Comparison of ENCODE assay signal across 1 cellular context in the genomic region with DNA sequence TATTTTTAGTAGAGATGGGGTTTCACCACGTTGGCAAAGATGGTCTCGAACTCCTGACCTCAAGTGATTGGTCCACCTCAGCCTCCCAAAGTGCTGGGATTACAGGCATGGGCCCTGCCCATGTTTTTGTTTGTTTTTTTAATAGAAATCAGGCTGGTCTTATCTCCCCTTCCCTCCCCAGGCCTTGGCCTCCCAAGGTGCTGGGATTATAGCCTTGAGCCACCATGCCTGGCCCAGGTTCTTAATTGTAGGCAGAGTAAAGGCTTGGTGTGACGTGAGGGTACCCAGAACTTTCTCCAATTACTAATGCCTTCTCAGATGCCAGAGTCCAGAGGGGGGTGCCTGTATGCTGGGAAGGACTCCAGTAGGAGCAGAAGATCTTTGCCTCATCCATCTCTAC.
TF ChIP-seq lines count a peak whose summit lies in the region.

No MANE protein-coding gene starts in this region.

TF ChIP-seq in WTC11, 78 proteins besides CTCF, POLR2A, EP300 and RAD21:
- TF ChIP-seq, protein P1, sequence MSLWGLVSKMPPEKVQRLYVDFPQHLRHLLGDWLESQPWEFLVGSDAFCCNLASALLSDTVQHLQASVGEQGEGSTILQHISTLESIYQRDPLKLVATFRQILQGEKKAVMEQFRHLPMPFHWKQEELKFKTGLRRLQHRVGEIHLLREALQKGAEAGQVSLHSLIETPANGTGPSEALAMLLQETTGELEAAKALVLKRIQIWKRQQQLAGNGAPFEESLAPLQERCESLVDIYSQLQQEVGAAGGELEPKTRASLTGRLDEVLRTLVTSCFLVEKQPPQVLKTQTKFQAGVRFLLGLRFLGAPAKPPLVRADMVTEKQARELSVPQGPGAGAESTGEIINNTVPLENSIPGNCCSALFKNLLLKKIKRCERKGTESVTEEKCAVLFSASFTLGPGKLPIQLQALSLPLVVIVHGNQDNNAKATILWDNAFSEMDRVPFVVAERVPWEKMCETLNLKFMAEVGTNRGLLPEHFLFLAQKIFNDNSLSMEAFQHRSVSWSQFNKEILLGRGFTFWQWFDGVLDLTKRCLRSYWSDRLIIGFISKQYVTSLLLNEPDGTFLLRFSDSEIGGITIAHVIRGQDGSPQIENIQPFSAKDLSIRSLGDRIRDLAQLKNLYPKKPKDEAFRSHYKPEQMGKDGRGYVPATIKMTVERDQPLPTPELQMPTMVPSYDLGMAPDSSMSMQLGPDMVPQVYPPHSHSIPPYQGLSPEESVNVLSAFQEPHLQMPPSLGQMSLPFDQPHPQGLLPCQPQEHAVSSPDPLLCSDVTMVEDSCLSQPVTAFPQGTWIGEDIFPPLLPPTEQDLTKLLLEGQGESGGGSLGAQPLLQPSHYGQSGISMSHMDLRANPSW (CRISPR knock-in tag; conservative IDR thresholded peaks at IDR 0.05; ENCODE audit: low read depth): no peak
- TF ChIP-seq TCF7 (CRISPR knock-in tag; IDR thresholded peaks at IDR 0.05; ENCODE audit: low read depth): no peak
- TF ChIP-seq ZNF671 (CRISPR knock-in tag; IDR thresholded peaks at IDR 0.05): no peak
- TF ChIP-seq, protein P2, sequence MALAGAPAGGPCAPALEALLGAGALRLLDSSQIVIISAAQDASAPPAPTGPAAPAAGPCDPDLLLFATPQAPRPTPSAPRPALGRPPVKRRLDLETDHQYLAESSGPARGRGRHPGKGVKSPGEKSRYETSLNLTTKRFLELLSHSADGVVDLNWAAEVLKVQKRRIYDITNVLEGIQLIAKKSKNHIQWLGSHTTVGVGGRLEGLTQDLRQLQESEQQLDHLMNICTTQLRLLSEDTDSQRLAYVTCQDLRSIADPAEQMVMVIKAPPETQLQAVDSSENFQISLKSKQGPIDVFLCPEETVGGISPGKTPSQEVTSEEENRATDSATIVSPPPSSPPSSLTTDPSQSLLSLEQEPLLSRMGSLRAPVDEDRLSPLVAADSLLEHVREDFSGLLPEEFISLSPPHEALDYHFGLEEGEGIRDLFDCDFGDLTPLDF (CRISPR knock-in tag; IDR thresholded peaks at IDR 0.05): no peak
- TF ChIP-seq ZNF138 (CRISPR knock-in tag; conservative IDR thresholded peaks at IDR 0.05): no peak
- TF ChIP-seq PRRX2 (CRISPR knock-in tag; IDR thresholded peaks at IDR 0.05): no peak
- TF ChIP-seq JUN (CRISPR knock-in tag; IDR thresholded peaks at IDR 0.05): no peak
